ENCODE assay signal across 8 cellular contexts in the genomic region with DNA sequence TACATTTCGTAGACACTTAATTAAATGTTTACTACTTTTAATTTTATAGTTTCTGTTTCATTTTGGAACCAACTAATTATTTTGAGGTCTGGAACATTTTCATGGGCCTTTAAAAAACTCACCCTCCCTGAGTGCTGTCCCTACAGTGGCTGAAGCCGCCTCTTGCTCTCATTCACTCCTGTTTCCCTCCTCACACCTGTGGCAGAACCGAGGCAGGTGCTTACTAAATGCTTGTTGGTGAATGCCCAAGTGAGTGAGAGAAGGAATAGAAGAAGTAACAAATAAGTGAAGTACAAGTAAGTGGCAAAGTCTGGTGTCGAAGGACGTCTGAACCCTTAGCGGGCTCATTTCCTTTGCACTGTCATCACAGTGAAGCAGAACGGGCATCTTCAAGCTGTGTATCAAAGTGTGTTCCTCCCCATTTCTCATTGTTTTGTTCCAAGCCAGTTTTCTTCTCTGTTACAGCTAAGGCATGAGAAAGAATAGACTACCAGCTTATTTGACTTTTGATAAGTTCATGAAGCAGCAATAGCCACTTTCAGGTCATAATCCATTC.
A peak's percentile ranks its signal among the peaks of the same experiment; 100 is the strongest.
DNase-seq lines count a peak whose midpoint lies in the region; ATAC-seq and TF ChIP-seq lines count a peak whose summit lies in the region.

No MANE protein-coding gene starts in this region.

- H3K79me2 ChIP-seq in neural progenitor cell (ENCODE audit: low read depth): no peaks in the 10 kb centered on the region

- H3K27me3 Mint-ChIP-seq in activated naive CD4-positive, alpha-beta T cell treated with anti-CD3 and anti-CD28 coated beads for 36 hours (ENCODE audit: low read depth): no peaks in the 10 kb centered on the region
- no peaks in the 10 kb centered on the region for H3K27me3 Mint-ChIP-seq in IgD-negative memory B cell
- H3K27me3 Mint-ChIP-seq in neural progenitor cell (ENCODE audit: insufficient read depth, low read depth): peaks cover 4% of the 10 kb centered on the region

- H3K9me3 ChIP-seq in uterus (no peaks in the 10 kb centered on the region), neural progenitor cell (ENCODE audit: low read depth) (no peaks in the 10 kb centered on the region)

- ATAC-seq in HG02610 (IDR thresholded peaks at IDR 0.05; ENCODE audit: unreplicated experiment) (peak; percentile 52), GM18505 (IDR thresholded peaks at IDR 0.05; ENCODE audit: unreplicated experiment) (no peak)

- no peaks in the 10 kb centered on the region for H3K27me3 ChIP-seq in uterus
- H3K27me3 ChIP-seq in neural progenitor cell: no peaks in the 10 kb centered on the region

- peak overlapping the region; percentile 11 for H3K4me3 Mint-ChIP-seq in activated naive CD4-positive, alpha-beta T cell treated with anti-CD3 and anti-CD28 coated beads for 36 hours
- H3K4me3 Mint-ChIP-seq in IgD-negative memory B cell (peak overlapping the region; percentile 49 to 92 (median 80)), neural progenitor cell (no peak overlapping the region)

- H2AFZ ChIP-seq in neural progenitor cell (replicated peaks): no peak overlapping the region

- no peaks in the 10 kb centered on the region for H3K9me3 Mint-ChIP-seq in activated naive CD4-positive, alpha-beta T cell treated with anti-CD3 and anti-CD28 coated beads for 36 hours
- H3K9me3 Mint-ChIP-seq in IgD-negative memory B cell: no peaks in the 10 kb centered on the region
- H3K9me3 Mint-ChIP-seq in neural progenitor cell: no peaks in the 10 kb centered on the region

- CTCF ChIA-PET in activated naive CD4-positive, alpha-beta T cell treated with anti-CD3 and anti-CD28 coated beads for 36 hours (lab: Charles Lee): interaction anchor here (0.6 to 0.7 kb wide), 2 partner anchors 300 to 1358 kb away, joined by 3 to 5 read pairs; no protein-coding TSS in a partner anchor

- TF ChIP-seq CTCF in uterus (IDR thresholded peaks at IDR 0.05) (no peak), neural progenitor cell (IDR thresholded peaks at IDR 0.05) (no peak)

- TF ChIP-seq POLR2A in uterus (IDR thresholded peaks at IDR 0.05): no peak
- no peak for TF ChIP-seq POLR2A in GM18505 (IDR thresholded peaks at IDR 0.05; ENCODE audit: borderline replicate concordance, extremely low read depth, insufficient read depth, insufficient read length)

- no peak for DNase-seq in activated naive CD4-positive, alpha-beta T cell treated with anti-CD3 and anti-CD28 coated beads for 36 hours
- DNase-seq in activated naive CD4-positive, alpha-beta T cell (lab: John Stamatoyannopoulos, UW): no peak
- DNase-seq in uterus: no peak
- DNase-seq in NCI-H526 (lab: John Stamatoyannopoulos, UW): no peak
- no peak for DNase-seq in neural progenitor cell (ENCODE audit: low spot score)

- H3K9ac ChIP-seq in neural progenitor cell: no peak overlapping the region

- H3F3A ChIP-seq in neural progenitor cell (ENCODE audit: low read depth): no peaks in the 10 kb centered on the region

- H3K4me1 ChIP-seq in uterus: no peaks in the 10 kb centered on the region
- H3K4me1 ChIP-seq in neural progenitor cell: no peaks in the 10 kb centered on the region

- peak overlapping the region; percentile 81 to 90 for H3K27ac ChIP-seq in uterus
- H3K27ac ChIP-seq in neural progenitor cell: no peak overlapping the region

- no peaks in the 10 kb centered on the region for H4K20me1 ChIP-seq in neural progenitor cell (ENCODE audit: low read depth)

- intact Hi-C loops in activated naive CD4-positive, alpha-beta T cell treated with anti-CD3 and anti-CD28 coated beads for 36 hours (cut with micrococcal nuclease): loop anchor here (2.0 kb wide), 1 partner anchor 136 kb away; no protein-coding TSS in a partner anchor
- intact Hi-C loops in uterus (cut with DNase I; ENCODE audit: low total_unique reads): no loop called here

- peak overlapping the region; percentile 2 for H3K27ac Mint-ChIP-seq in activated naive CD4-positive, alpha-beta T cell treated with anti-CD3 and anti-CD28 coated beads for 36 hours
- H3K27ac Mint-ChIP-seq in IgD-negative memory B cell (peak overlapping the region; percentile 79 to 95 (median 95)), neural progenitor cell (no peak overlapping the region)

- H3K4me2 ChIP-seq in neural progenitor cell: no peak overlapping the region

- peaks cover 26% of the 10 kb centered on the region for H3K4me1 Mint-ChIP-seq in activated naive CD4-positive, alpha-beta T cell treated with anti-CD3 and anti-CD28 coated beads for 36 hours (ENCODE audit: low read depth)
- peaks cover 13 to 32% (median 29%) of the 10 kb centered on the region in 3 donors for H3K4me1 Mint-ChIP-seq in IgD-negative memory B cell
- no peaks in the 10 kb centered on the region for H3K4me1 Mint-ChIP-seq in neural progenitor cell

- H3K4me3 ChIP-seq in uterus (no peak overlapping the region), neural progenitor cell (no peak overlapping the region)

- H3K36me3 Mint-ChIP-seq in activated naive CD4-positive, alpha-beta T cell treated with anti-CD3 and anti-CD28 coated beads for 36 hours (ENCODE audit: low read depth): peaks cover 16% of the 10 kb centered on the region
- H3K36me3 Mint-ChIP-seq in IgD-negative memory B cell: peaks cover 7% of the 10 kb centered on the region
- H3K36me3 Mint-ChIP-seq in neural progenitor cell: no peaks in the 10 kb centered on the region

- H3K36me3 ChIP-seq in uterus: no peaks in the 10 kb centered on the region
- H3K36me3 ChIP-seq in neural progenitor cell: no peaks in the 10 kb centered on the region
